ENCODE assay signal across 1 cellular context in the genomic region with DNA sequence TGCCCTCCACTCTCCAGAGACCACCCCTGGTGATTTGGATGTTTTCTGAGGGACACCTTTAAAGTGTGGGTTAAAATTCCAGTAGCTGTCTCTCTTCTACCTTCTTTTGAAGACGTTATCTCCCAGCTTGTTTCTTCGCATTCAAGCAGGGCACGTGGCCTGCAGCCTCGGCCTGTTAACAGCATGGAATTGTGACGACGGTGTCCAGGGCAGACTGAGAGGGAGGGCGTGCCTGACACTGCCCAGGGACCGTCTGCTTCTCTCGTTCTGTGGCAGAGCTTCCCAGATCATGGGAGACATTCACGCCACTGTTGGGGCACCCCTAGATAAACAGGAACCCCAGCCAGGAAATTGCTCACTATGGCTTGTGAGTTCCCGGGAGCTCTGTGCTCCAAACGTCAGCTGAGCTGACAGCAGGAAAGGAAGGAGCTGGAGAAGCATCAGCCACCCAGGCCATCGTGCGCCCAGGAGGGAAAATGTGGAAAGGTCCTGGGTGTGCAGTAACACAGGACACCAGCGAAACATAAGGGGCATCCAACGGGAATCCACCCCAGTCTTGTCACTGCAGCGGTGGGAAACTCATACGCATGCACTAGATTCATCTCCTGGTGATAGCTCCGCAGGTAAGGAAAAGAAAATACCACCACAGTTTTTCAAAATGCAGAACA.
TF ChIP-seq lines count a peak whose summit lies in the region.

No MANE protein-coding gene starts in this region.

TF ChIP-seq in IMR-90, 13 proteins besides CTCF, POLR2A, EP300 and RAD21:
- TF ChIP-seq, protein P1, sequence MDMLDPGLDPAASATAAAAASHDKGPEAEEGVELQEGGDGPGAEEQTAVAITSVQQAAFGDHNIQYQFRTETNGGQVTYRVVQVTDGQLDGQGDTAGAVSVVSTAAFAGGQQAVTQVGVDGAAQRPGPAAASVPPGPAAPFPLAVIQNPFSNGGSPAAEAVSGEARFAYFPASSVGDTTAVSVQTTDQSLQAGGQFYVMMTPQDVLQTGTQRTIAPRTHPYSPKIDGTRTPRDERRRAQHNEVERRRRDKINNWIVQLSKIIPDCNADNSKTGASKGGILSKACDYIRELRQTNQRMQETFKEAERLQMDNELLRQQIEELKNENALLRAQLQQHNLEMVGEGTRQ (IDR thresholded peaks at IDR 0.05; ENCODE audit: low read depth, low read length), result 0 out of 2 replicates have a peak, but pooled peaks have one; percentile 31
- TF ChIP-seq BHLHE40 (IDR thresholded peaks at IDR 0.05; ENCODE audit: low read depth, low read length), result no peak
